Comparison of ENCODE assay signal across 8 cellular contexts in the genomic region with DNA sequence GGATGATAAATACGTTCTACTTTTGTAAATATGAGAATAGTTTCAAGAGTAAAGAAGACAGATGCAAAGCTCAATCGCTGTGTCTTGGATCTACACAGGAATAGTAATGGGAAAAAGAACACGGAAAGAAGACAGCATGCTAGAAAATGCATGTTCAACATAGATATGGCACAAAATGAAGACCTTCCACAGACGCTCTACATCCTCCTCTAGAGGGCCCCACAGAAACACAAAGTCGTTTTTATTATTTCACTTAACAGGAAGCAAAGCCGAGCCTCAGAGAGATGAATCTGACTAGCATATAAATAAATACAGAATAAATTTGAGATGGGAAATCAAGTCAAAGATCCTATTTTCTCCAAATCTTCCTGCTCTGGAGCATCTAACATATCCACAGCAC.
A peak's percentile ranks its signal among the peaks of the same experiment; 100 is the strongest.
DNase-seq lines count a peak whose midpoint lies in the region; ATAC-seq, FAIRE-seq and TF ChIP-seq lines count a peak whose summit lies in the region.

No MANE protein-coding gene starts in this region.

- H3K9me3 Mint-ChIP-seq in activated naive CD8-positive, alpha-beta T cell treated with anti-CD3 and anti-CD28 coated beads, Interleukin-2, amount 10 ng/mL, durations not matched to agents 7 days and 5 days, result no peaks in the 10 kb centered on the region
- no peaks in the 10 kb centered on the region for H3K9me3 Mint-ChIP-seq in activated naive CD8-positive, alpha-beta T cell treated with anti-CD3 and anti-CD28 coated beads, Interleukin-2, amount 50 U/mL, for 24 hours

- H3K27ac Mint-ChIP-seq in activated naive CD8-positive, alpha-beta T cell treated with anti-CD3 and anti-CD28 coated beads, Interleukin-2, amount 10 ng/mL, durations not matched to agents 7 days and 5 days, result no peak overlapping the region
- no peak overlapping the region for H3K27ac Mint-ChIP-seq in activated naive CD8-positive, alpha-beta T cell treated with anti-CD3 and anti-CD28 coated beads, Interleukin-2, amount 50 U/mL, for 24 hours

- no peaks in the 10 kb centered on the region for H3K36me3 Mint-ChIP-seq in activated naive CD8-positive, alpha-beta T cell treated with anti-CD3 and anti-CD28 coated beads, Interleukin-2, amount 10 ng/mL, durations not matched to agents 7 days and 5 days
- no peaks in the 10 kb centered on the region for H3K36me3 Mint-ChIP-seq in activated naive CD8-positive, alpha-beta T cell treated with anti-CD3 and anti-CD28 coated beads, Interleukin-2, amount 50 U/mL, for 24 hours (ENCODE audit: low read depth)

- peak overlapping the region; percentile 29 for H3K4me3 Mint-ChIP-seq in activated naive CD8-positive, alpha-beta T cell treated with anti-CD3 and anti-CD28 coated beads, Interleukin-2, amount 10 ng/mL, durations not matched to agents 7 days and 5 days
- no peak overlapping the region for H3K4me3 Mint-ChIP-seq in activated naive CD8-positive, alpha-beta T cell treated with anti-CD3 and anti-CD28 coated beads, Interleukin-2, amount 50 U/mL, for 24 hours

- intact Hi-C loops in adrenal gland (cut with DNase I) (no loop called here), mucosa of descending colon (cut with DNase I, micrococcal nuclease) (no loop called here)

- 57 to 71% (median 63%) methylated on average over 6 of the region's 6 CpGs for WGBS in adrenal gland, 4 donors

- H3K9me3 ChIP-seq in adrenal gland (replicated peaks in 1 of 3), result no peaks in the 10 kb centered on the region
- H3K9me3 ChIP-seq in mucosa of descending colon, result no peaks in the 10 kb centered on the region

- no peak overlapping the region for H3K27ac ChIP-seq in adrenal gland

- peaks cover 2 to 14% of the 10 kb centered on the region in 2 donors for H3K4me1 ChIP-seq in adrenal gland (replicated peaks in 1 of 2)
- no peaks in the 10 kb centered on the region for H3K4me1 ChIP-seq in mucosa of descending colon (ENCODE audit: low read depth)

- TF ChIP-seq POLR2A in adrenal gland (IDR thresholded peaks at IDR 0.05), result no peak
- TF ChIP-seq POLR2A in GM12892 (IDR thresholded peaks at IDR 0.05; ENCODE audit: low read depth, low read length), result no peak

- H3K4me3 ChIP-seq in adrenal gland (no peak overlapping the region), mucosa of descending colon (no peak overlapping the region)

- peaks cover 4% of the 10 kb centered on the region for H3K27me3 Mint-ChIP-seq in activated naive CD8-positive, alpha-beta T cell treated with anti-CD3 and anti-CD28 coated beads, Interleukin-2, amount 10 ng/mL, durations not matched to agents 7 days and 5 days
- H3K27me3 Mint-ChIP-seq in activated naive CD8-positive, alpha-beta T cell treated with anti-CD3 and anti-CD28 coated beads, Interleukin-2, amount 50 U/mL, for 24 hours, result peaks cover 5% of the 10 kb centered on the region

- no peaks in the 10 kb centered on the region for H3K27me3 ChIP-seq in adrenal gland

- DNase-seq in activated naive CD8-positive, alpha-beta T cell treated with anti-CD3 and anti-CD28 coated beads, Interleukin-2, amount 10 ng/mL, durations not matched to agents 7 days and 5 days, result no peak
- DNase-seq in activated naive CD8-positive, alpha-beta T cell treated with anti-CD3 and anti-CD28 coated beads, Interleukin-2, amount 50 U/mL, for 24 hours, result no peak
- DNase-seq in adrenal gland (no peak), mucosa of descending colon (peak in 1 of 3 donors; percentile 29), GM12892 (ENCODE audit: insufficient read length) (no peak)
- DNase-seq in stimulated activated CD4-positive, alpha-beta T cell treated with anti-CD3 and anti-CD28 coated beads, Interleukin-4, amount 100 ng/mL, for 4 hours, result no peak

- POLR2A ChIA-PET in activated naive CD8-positive, alpha-beta T cell treated with anti-CD3 and anti-CD28 coated beads, Interleukin-2, amount 10 ng/mL, durations not matched to agents 7 days and 5 days (lab: Charles Lee), result no interaction called here

- no peaks in the 10 kb centered on the region for H3K4me1 Mint-ChIP-seq in activated naive CD8-positive, alpha-beta T cell treated with anti-CD3 and anti-CD28 coated beads, Interleukin-2, amount 10 ng/mL, durations not matched to agents 7 days and 5 days
- peaks cover 7% of the 10 kb centered on the region for H3K4me1 Mint-ChIP-seq in activated naive CD8-positive, alpha-beta T cell treated with anti-CD3 and anti-CD28 coated beads, Interleukin-2, amount 50 U/mL, for 24 hours

- no peak for FAIRE-seq in GM12892 (lab: Jason Lieb, UNC)

- TF ChIP-seq CTCF in adrenal gland (IDR thresholded peaks at IDR 0.05), result peak in 4 of 6 experiments; percentile 19 to 45 (median 32)
- peak; percentile 16 for TF ChIP-seq CTCF in mucosa of descending colon (IDR thresholded peaks at IDR 0.05)

- no peaks in the 10 kb centered on the region for H3K36me3 ChIP-seq in adrenal gland (replicated peaks in 1 of 2)
- no peaks in the 10 kb centered on the region for H3K36me3 ChIP-seq in mucosa of descending colon (ENCODE audit: low read depth)

- no peak for ATAC-seq in activated naive CD8-positive, alpha-beta T cell treated with anti-CD3 and anti-CD28 coated beads, Interleukin-2, amount 10 ng/mL, durations not matched to agents 7 days and 5 days (ENCODE audit: low read depth)
- ATAC-seq in activated naive CD8-positive, alpha-beta T cell treated with anti-CD3 and anti-CD28 coated beads, Interleukin-2, amount 50 U/mL, for 24 hours, result no peak
- peak; percentile 42 for ATAC-seq in HG03520 (IDR thresholded peaks at IDR 0.05; ENCODE audit: unreplicated experiment)
- peak; percentile 81 for ATAC-seq in mucosa of descending colon
- no peak for ATAC-seq in HG03460 (IDR thresholded peaks at IDR 0.05; ENCODE audit: unreplicated experiment)

Comparison
In these comparisons a context has a peak if more than half of its experiments do, and no peak if none do; other contexts are left out.
1. ATAC-seq: peak in HG03520 (single experiment) and mucosa of descending colon (single experiment); none in activated naive CD8-positive, alpha-beta T cell treated with anti-CD3 and anti-CD28 coated beads, Interleukin-2, amount 10 ng/mL, durations not matched to agents 7 days and 5 days (single experiment), activated naive CD8-positive, alpha-beta T cell treated with anti-CD3 and anti-CD28 coated beads, Interleukin-2, amount 50 U/mL, for 24 hours (single experiment) and HG03460 (single experiment).